26 cellular contexts compared by ENCODE assay signal in genomic region chr20:38551056-38551626, GRCh38. TPM values are rescaled to one million over a fixed set of nuclear protein-coding genes. Genes with fewer than 3 reads are reported as not detected.
DNase-seq lines count a peak whose midpoint lies in the region; ATAC-seq and TF ChIP-seq lines count a peak whose summit lies in the region.
"Had no signal": no experiment of that assay in that cellular context is flagged by ENCODE, and none has a peak within 500 bp of the region (broad histone marks: within the 10 kb centered on the region; RNA-seq: fewer than 3 reads in every experiment).

No MANE protein-coding gene starts in this region.

- H3K4me1 ChIP-seq in mammary epithelial cell (ENCODE audit: insufficient read depth, low read length) (peaks cover 2% of the 10 kb centered on the region), breast epithelium (no peaks in the 10 kb centered on the region), right lobe of liver (peaks cover 0 to 10% (median 0%) of the 10 kb centered on the region in 4 donors)
- H3K4me1 ChIP-seq: A549; BE2C; BLaER1 treated with 17β-estradiol and CSF1 and Interleukin-3, amounts not matched to agents 10 nM and 100 nM had no signal

- 24% methylated on average over 7 of the region's 7 CpGs for WGBS in mammary epithelial cell (ENCODE audit: low coverage, missing lambda C conversion rate)
- WGBS in right lobe of liver (ENCODE audit: insufficient coverage, low coverage, low lambda C conversion rate, missing lambda C conversion rate) = 87% methylated on average over 7 of the region's 7 CpGs

- no peak for TF ChIP-seq POLR2A in breast epithelium (IDR thresholded peaks at IDR 0.05)
- no peak for TF ChIP-seq POLR2A in right lobe of liver (IDR thresholded peaks at IDR 0.05)

- dilution Hi-C loops in mammary epithelial cell (cut with HindIII; ENCODE audit: low sequenced_read_pairs) = no loop called here

- BruUV-seq in mammary epithelial cell (replicated peaks; lab: Mats Ljungman, UMichigan) = no TSS peak

- TF ChIP-seq CTCF in mammary epithelial cell (conservative IDR thresholded peaks at IDR 0.05 in 1 of 2, IDR thresholded peaks at IDR 0.05 in 1 of 2; ENCODE audit: extremely low read depth in 1 of 2, insufficient read depth in 1 of 2, low read depth in 1 of 2, low read length in 2 of 2) (no peak), breast epithelium (IDR thresholded peaks at IDR 0.05) (no peak), right lobe of liver (IDR thresholded peaks at IDR 0.05) (no peak)

- in situ Hi-C loops in mammary epithelial cell (cut with MboI; ENCODE audit: low sequenced_read_pairs in 2 of 2) = no loop called here

- H3K79me2 ChIP-seq in mammary epithelial cell (ENCODE audit: insufficient read depth, low read length) = no peaks in the 10 kb centered on the region

- no peak overlapping the region for H3K27ac ChIP-seq in mammary epithelial cell (ENCODE audit: insufficient read depth, low read depth, low read length)
- H3K27ac ChIP-seq in breast epithelium = no peak overlapping the region
- no peak overlapping the region for H3K27ac ChIP-seq in right lobe of liver
- H3K27ac ChIP-seq: A549; BLaER1 treated with 17β-estradiol and CSF1 and Interleukin-3, amounts not matched to agents 10 nM and 100 nM; GM23248 had no signal

- CTCF ChIA-PET in mammary epithelial cell (lab: Charles Lee; ENCODE audit: low non-redundant PET) = no interaction called here

- no peaks in the 10 kb centered on the region for H3K27me3 ChIP-seq in mammary epithelial cell (ENCODE audit: insufficient read depth, low read length)
- no peaks in the 10 kb centered on the region for H3K27me3 ChIP-seq in breast epithelium
- no peaks in the 10 kb centered on the region for H3K27me3 ChIP-seq in right lobe of liver
- H3K27me3 ChIP-seq: BE2C; BLaER1 treated with 17β-estradiol and CSF1 and Interleukin-3, amounts not matched to agents 10 nM and 100 nM had no signal

- H3K36me3 ChIP-seq in mammary epithelial cell (ENCODE audit: insufficient read depth, low read length) = peaks cover 45% of the 10 kb centered on the region
- no peaks in the 10 kb centered on the region for H3K36me3 ChIP-seq in breast epithelium
- H3K36me3 ChIP-seq in right lobe of liver = peaks cover 0 to 43% (median 1%) of the 10 kb centered on the region in 4 donors

- H2AFZ ChIP-seq in mammary epithelial cell (ENCODE audit: low read depth, low read length) = no peak overlapping the region
- H2AFZ ChIP-seq: GM23248 had no signal

- H3K4me3 ChIP-seq in mammary epithelial cell (replicated peaks in 1 of 3; ENCODE audit: insufficient read depth in 1 of 3, low read depth in 2 of 3, low read length in 3 of 3) = no peak overlapping the region
- H3K4me3 ChIP-seq in breast epithelium = no peak overlapping the region
- no peak overlapping the region for H3K4me3 ChIP-seq in right lobe of liver
- H3K4me3 ChIP-seq: A549; BLaER1 treated with 17β-estradiol and CSF1 and Interleukin-3, amounts not matched to agents 10 nM and 100 nM; GM23248 had no signal

- DNase-seq in mammary epithelial cell (peak; percentile 37), breast epithelium (ENCODE audit: low spot score in 2 of 2) (no peak), HT1080 (ENCODE audit: low read depth) (peak; percentile 16), RPMI7951 (ENCODE audit: low read depth) (peak; percentile 26), foreskin melanocyte (peak; percentile 92), right lobe of liver (no peak)
- DNase-seq: 8988T; ACHN; AML-193; BE2C; Calu3; CD4-positive, alpha-beta T cell; CD8-positive, alpha-beta memory T cell; COR-L47; DMS79 treated with DMSO at 0.1 percent for 48 hours; GF-D8; GM23248; H7; HCEC 1CT had no signal

- intact Hi-C loops in mammary epithelial cell (cut with micrococcal nuclease) = no loop called here
- intact Hi-C loops in breast epithelium (cut with DNase I; ENCODE audit: low total_unique reads) = no loop called here
- intact Hi-C loops in right lobe of liver (cut with DNase I) = no loop called here

- no peak overlapping the region for H3K4me2 ChIP-seq in mammary epithelial cell (ENCODE audit: insufficient read depth, low read depth, low read length)
- H3K4me2 ChIP-seq: A549; BLaER1 treated with 17β-estradiol and CSF1 and Interleukin-3, amounts not matched to agents 10 nM and 100 nM had no signal

- ATAC-seq in right lobe of liver = no peak
- no peak for ATAC-seq in HG03175 (IDR thresholded peaks at IDR 0.05; ENCODE audit: unreplicated experiment)

- H4K20me1 ChIP-seq in mammary epithelial cell (ENCODE audit: insufficient read depth, low read length) = no peaks in the 10 kb centered on the region

- no peak overlapping the region for H3K9ac ChIP-seq in mammary epithelial cell (ENCODE audit: insufficient read depth, low read length)
- H3K9ac ChIP-seq: BLaER1 treated with 17β-estradiol and CSF1 and Interleukin-3, amounts not matched to agents 10 nM and 100 nM; GM23248 had no signal

- H3K9me3 ChIP-seq in mammary epithelial cell (replicated peaks; ENCODE audit: insufficient read depth, low read length) (no peaks in the 10 kb centered on the region), breast epithelium (no peaks in the 10 kb centered on the region), right lobe of liver (no peaks in the 10 kb centered on the region)
- H3K9me3 ChIP-seq: A549, BE2C had no signal

RNA-seq across cellular contexts. Expression of gene ADIG, which starts 29.9 kb away (rescaled TPM):
- total RNA-seq in mammary epithelial cell (not detected), breast epithelium (not detected), right lobe of liver (not detected)
- not detected for polyA plus RNA-seq in mammary epithelial cell
- not detected for polyA minus RNA-seq in mammary epithelial cell
- total RNA-seq in HT1080 (2014; rRNA removed; shearing (Covaris generic)) = not detected in 2 replicates
- polyA plus RNA-seq in HT1080 (2015; cell fraction: cytosol; rRNA removed) = not detected in 2 replicates
- polyA plus RNA-seq in HT1080 (2015; cell fraction: nucleus; rRNA removed) = not detected in 2 replicates
- not detected in 2 replicates for total RNA-seq in RPMI7951 (2014; rRNA removed; shearing (Covaris generic))
- total RNA-seq: Calu3; CD4-positive, alpha-beta T cell; CD8-positive, alpha-beta memory T cell; Daoy; G401; GM23248; H1; H7 had no signal
- polyA plus RNA-seq: A549; CD14-positive monocyte; CD8-positive, alpha-beta memory T cell; GM23248; H1 had no signal

RNA-seq across cellular contexts. Expression of gene ARHGAP40, which starts 50.5 kb away (rescaled TPM):
- 1 to 10 TPM; 1.7 to 1.8 TPM for total RNA-seq in mammary epithelial cell
- polyA plus RNA-seq in mammary epithelial cell = 2.9 TPM
- polyA minus RNA-seq in mammary epithelial cell = not detected
- 10 to 100 TPM in 2 of 3 donors, not detected in 1; 33.8 to 35.9 TPM for total RNA-seq in breast epithelium
- total RNA-seq in HT1080 (2014; rRNA removed; shearing (Covaris generic)) = 0.03 TPM in 1 of 2 replicates, not detected in the other
- not detected in 2 replicates for polyA plus RNA-seq in HT1080 (2015; cell fraction: cytosol; rRNA removed)
- 0.06 and 0.11 TPM in 2 replicates for polyA plus RNA-seq in HT1080 (2015; cell fraction: nucleus; rRNA removed)
- total RNA-seq in RPMI7951 (2014; rRNA removed; shearing (Covaris generic)) = 0.10 TPM in 1 of 2 replicates, not detected in the other
- total RNA-seq in right lobe of liver = under 1 TPM in 1 of 6 experiments, not detected in 5; 0.12 TPM
- total RNA-seq: CD4-positive, alpha-beta T cell; CD8-positive, alpha-beta memory T cell; Daoy; G401; GM23248 had no signal
- polyA plus RNA-seq: A549; CD14-positive monocyte; CD8-positive, alpha-beta memory T cell; GM23248 had no signal

Comparison
In these comparisons a context has a peak if more than half of its experiments do, and no peak if none do; other contexts are left out.
1. DNase-seq: peak in mammary epithelial cell (single experiment), HT1080 (single experiment), RPMI7951 (single experiment) and foreskin melanocyte (single experiment); none in breast epithelium (0 of 2) and right lobe of liver (0 of 3).